17 cellular contexts compared by ENCODE assay signal in the genomic region with DNA sequence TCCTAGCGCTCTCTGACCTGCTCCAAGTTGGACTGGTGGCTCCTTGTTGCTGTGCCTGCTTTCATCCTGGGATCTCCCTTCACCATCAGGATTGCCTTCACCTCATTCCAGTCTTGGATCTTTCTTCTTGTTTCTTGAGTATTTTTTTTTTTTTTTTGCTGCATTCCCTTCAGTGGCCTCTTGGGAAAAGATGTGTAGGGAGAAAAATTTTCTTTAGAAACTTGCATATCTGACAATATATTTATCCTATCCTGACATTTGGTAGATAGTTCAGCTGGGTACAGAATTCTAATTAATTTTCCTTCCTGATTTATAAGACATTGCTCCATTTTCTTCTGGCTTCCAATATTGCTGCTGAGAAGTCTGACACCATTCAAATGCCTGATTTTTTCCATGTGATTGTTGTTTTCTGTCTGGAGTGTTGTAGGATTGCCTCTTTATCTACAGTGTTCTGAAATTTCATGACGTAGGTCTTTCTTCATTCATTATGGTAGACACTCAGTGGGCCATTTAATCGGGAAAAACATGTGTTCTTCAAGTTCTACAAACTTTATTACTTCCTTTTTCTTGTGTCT. TPM values are rescaled to one million over a fixed set of nuclear protein-coding genes. Genes with fewer than 3 reads are reported as not detected.
DNase-seq lines count a peak whose midpoint lies in the region; ATAC-seq and TF ChIP-seq lines count a peak whose summit lies in the region.
"Had no signal": no experiment of that assay in that cellular context is flagged by ENCODE, and none has a peak within 500 bp of the region (broad histone marks: within the 10 kb centered on the region; RNA-seq: fewer than 3 reads in every experiment).

No MANE protein-coding gene starts in this region.

- TF ChIP-seq CTCF in GM12873 (IDR thresholded peaks at IDR 0.05; ENCODE audit: insufficient read depth, low read depth, low read length, missing control alignments) (peak; percentile 7), RWPE2 (IDR thresholded peaks at IDR 0.05; ENCODE audit: poor library complexity, severe bottlenecking) (no peak), epithelial cell of esophagus (IDR thresholded peaks at IDR 0.05; ENCODE audit: insufficient read depth, low read depth, low read length, missing control alignments) (peak; percentile 27), retinal pigment epithelial cell (conservative IDR thresholded peaks at IDR 0.05; ENCODE audit: low read depth, low read length) (peak; percentile 16)

- H3K4me1 ChIP-seq in RWPE2 (ENCODE audit: insufficient read depth, poor library complexity, severe bottlenecking): peaks cover 40% of the 10 kb centered on the region

- ATAC-seq in RWPE2 (ENCODE audit: low read depth) (no peak), left ventricle myocardium superior (no peak), left lobe of liver (no peak), GM19351 (IDR thresholded peaks at IDR 0.05; ENCODE audit: unreplicated experiment) (no peak)

- H3K27ac ChIP-seq in RWPE2 (ENCODE audit: poor library complexity, severe bottlenecking): peak overlapping the region; percentile 95
- H3K27ac ChIP-seq: BLaER1, HL-60, KMS-11, Peyer's patch had no signal

- no peak for DNase-seq in RWPE2 (ENCODE audit: low spot score)
- DNase-seq in epithelial cell of esophagus (ENCODE audit: low read depth): no peak
- no peak for DNase-seq in retinal pigment epithelial cell (ENCODE audit: low read depth)
- DNase-seq in left ventricle myocardium superior: no peak
- no peak for DNase-seq in left lobe of liver (ENCODE audit: low spot score)
- no peak for DNase-seq in effector CD8-positive, alpha-beta T cell (lab: John Stamatoyannopoulos, UW)
- DNase-seq: GOT3, MM.1S, NCI-H187 treated with DMSO at 0.1 percent for 48 hours, NCI-H446 treated with DMSO at 0.1 percent for 48 hours, NCI-H774, Peyer's patch had no signal

- peaks cover 4% of the 10 kb centered on the region for H3K9me3 ChIP-seq in RWPE2 (ENCODE audit: severe bottlenecking)
- H3K9me3 ChIP-seq: Peyer's patch had no signal

- H3K36me3 ChIP-seq in RWPE2 (ENCODE audit: low read depth): no peaks in the 10 kb centered on the region
- H3K36me3 ChIP-seq: BLaER1, Peyer's patch had no signal

- intact Hi-C loops in left ventricle myocardium superior (cut with micrococcal nuclease): no loop called here

- no peaks in the 10 kb centered on the region for H3K27me3 ChIP-seq in RWPE2 (ENCODE audit: insufficient read depth, poor library complexity, severe bottlenecking)
- H3K27me3 ChIP-seq: BLaER1, Peyer's patch had no signal

- H3K4me3 ChIP-seq in RWPE2 (ENCODE audit: severe bottlenecking) (no peak overlapping the region), epithelial cell of esophagus (ENCODE audit: low read length) (no peak overlapping the region), retinal pigment epithelial cell (ENCODE audit: low read length) (no peak overlapping the region)
- H3K4me3 ChIP-seq: BLaER1, Peyer's patch had no signal

RNA-seq across cellular contexts. Expression of a gene that starts 23.0 kb away (rescaled TPM):
- total RNA-seq in left ventricle myocardium superior (not detected), left lobe of liver (not detected)
- total RNA-seq: Peyer's patch had no signal

RNA-seq across cellular contexts. Expression of a gene that starts 29.3 kb away (rescaled TPM):
- total RNA-seq in left ventricle myocardium superior: 0.37 TPM
- total RNA-seq in left lobe of liver: not detected

RNA-seq across cellular contexts. Expression of a gene that starts 42.9 kb away (rescaled TPM):
- total RNA-seq in left ventricle myocardium superior (0.10 TPM), left lobe of liver (0.08 TPM)
